In the genomic region with DNA sequence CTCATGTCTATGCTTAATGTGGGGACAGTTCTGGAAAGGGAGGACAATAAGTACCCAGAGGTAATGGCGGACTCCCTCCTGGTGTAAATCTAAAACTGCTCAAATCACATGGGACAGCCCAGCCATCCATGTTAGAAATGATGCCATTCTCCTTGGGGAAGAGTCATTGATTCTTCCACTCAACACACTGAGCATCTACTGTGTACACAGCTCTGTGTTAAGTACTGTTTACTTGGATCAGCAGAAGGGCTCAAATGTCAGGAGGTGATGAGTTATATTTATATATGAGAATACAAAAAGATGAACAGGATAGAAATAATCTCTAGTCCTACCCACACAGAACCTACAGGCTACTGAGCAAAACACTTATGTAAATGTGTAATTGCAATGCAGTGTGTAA, we compare ENCODE assay signal across 20 cellular contexts. TPM values are rescaled to one million over a fixed set of nuclear protein-coding genes. Genes with fewer than 3 reads are reported as not detected.
A peak's percentile ranks its signal among the peaks of the same experiment; 100 is the strongest.
DNase-seq lines count a peak whose midpoint lies in the region; ATAC-seq and TF ChIP-seq lines count a peak whose summit lies in the region.
"Had no signal": no experiment of that assay in that cellular context is flagged by ENCODE, and none has a peak within 500 bp of the region (broad histone marks: within the 10 kb centered on the region; RNA-seq: fewer than 3 reads in every experiment).

No MANE protein-coding gene starts in this region.

- ATAC-seq in WTC11: no peak
- ATAC-seq: GM23338, Panc1, SK-N-SH treated with all-trans-retinoic acid at 6 μM for 48 hours had no signal

- peak overlapping the region; percentile 42 for H3K27ac Mint-ChIP-seq in T-helper 1 cell treated with Interleukin-12 subunit alpha and Interleukin-12 subunit beta and Interleukin-4 antibody, amounts not matched to agents 30 μg/mL and 1 μg/mL, for 36 hours
- H3K27ac Mint-ChIP-seq in WTC11: peak overlapping the region; percentile 3; the same call in 1 of the 2 replicates
- H3K27ac Mint-ChIP-seq in activated T-cell treated with anti-CD3 and anti-CD28 coated beads, Interleukin-2, amount 50 U/mL, for 24 hours: no peak overlapping the region
- H3K27ac Mint-ChIP-seq: B cell, GM23338 had no signal

- CTCF ChIA-PET in WTC11 (lab: Charles Lee): interaction anchor here (2.3 kb wide), 1 partner anchor 10 kb away, joined by 17 read pairs; no protein-coding TSS in a partner anchor

- POLR2A ChIA-PET in WTC11 (lab: Charles Lee): no interaction called here

- DNase-seq in T-helper 1 cell: no peak
- peak; percentile 91 for DNase-seq in DMS53 (lab: John Stamatoyannopoulos, UW)
- DNase-seq in NCI-H2029 (lab: John Stamatoyannopoulos, UW): peak; percentile 77
- no peak for DNase-seq in WTC11 (ENCODE audit: low spot score)
- DNase-seq in activated T-cell treated with anti-CD3 and anti-CD28 coated beads, Interleukin-2, amount 50 U/mL, for 24 hours: no peak
- no peak for DNase-seq in NCI-H226
- DNase-seq in activated effector memory CD4-positive, alpha-beta T cell treated with Interleukin-2 at 50 U/mL for 16 hours: no peak
- DNase-seq: DND-41, HCEC 1CT, MV-4-11, NCI-H1105 treated with DMSO at 0.1 percent for 48 hours, NCI-H1694 treated with DMSO at 0.1 percent for 48 hours, NCI-H446, NCI-H69 had no signal

- peaks cover 3% of the 10 kb centered on the region for H3K4me1 Mint-ChIP-seq in T-helper 1 cell treated with Interleukin-12 subunit alpha and Interleukin-12 subunit beta and Interleukin-4 antibody, amounts not matched to agents 30 μg/mL and 1 μg/mL, for 36 hours (ENCODE audit: low read depth)
- peaks cover 3% of the 10 kb centered on the region; the same call in 1 of the 2 replicates for H3K4me1 Mint-ChIP-seq in WTC11
- H3K4me1 Mint-ChIP-seq in activated T-cell treated with anti-CD3 and anti-CD28 coated beads, Interleukin-2, amount 50 U/mL, for 24 hours (ENCODE audit: low read depth): no peaks in the 10 kb centered on the region
- H3K4me1 Mint-ChIP-seq: B cell, GM23338 had no signal

- H3K27me3 Mint-ChIP-seq in T-helper 1 cell treated with Interleukin-12 subunit alpha and Interleukin-12 subunit beta and Interleukin-4 antibody, amounts not matched to agents 30 μg/mL and 1 μg/mL, for 36 hours (ENCODE audit: low read depth): no peaks in the 10 kb centered on the region
- H3K27me3 Mint-ChIP-seq in WTC11 (ENCODE audit: low read depth): no peaks in the 10 kb centered on the region
- H3K27me3 Mint-ChIP-seq in activated T-cell treated with anti-CD3 and anti-CD28 coated beads, Interleukin-2, amount 50 U/mL, for 24 hours: no peaks in the 10 kb centered on the region
- H3K27me3 Mint-ChIP-seq: B cell had no signal

- peaks cover 12% of the 10 kb centered on the region for H3K36me3 Mint-ChIP-seq in T-helper 1 cell treated with Interleukin-12 subunit alpha and Interleukin-12 subunit beta and Interleukin-4 antibody, amounts not matched to agents 30 μg/mL and 1 μg/mL, for 36 hours (ENCODE audit: low read depth)
- peaks cover under 1% of the 10 kb centered on the region; the same call in 1 of the 2 replicates for H3K36me3 Mint-ChIP-seq in WTC11
- H3K36me3 Mint-ChIP-seq in activated T-cell treated with anti-CD3 and anti-CD28 coated beads, Interleukin-2, amount 50 U/mL, for 24 hours (ENCODE audit: low read depth): peaks cover 66% of the 10 kb centered on the region

- no peaks in the 10 kb centered on the region for H3K9me3 Mint-ChIP-seq in T-helper 1 cell treated with Interleukin-12 subunit alpha and Interleukin-12 subunit beta and Interleukin-4 antibody, amounts not matched to agents 30 μg/mL and 1 μg/mL, for 36 hours
- no peaks in the 10 kb centered on the region for H3K9me3 Mint-ChIP-seq in WTC11
- no peaks in the 10 kb centered on the region for H3K9me3 Mint-ChIP-seq in activated T-cell treated with anti-CD3 and anti-CD28 coated beads, Interleukin-2, amount 50 U/mL, for 24 hours
- H3K9me3 Mint-ChIP-seq: CD14-positive monocyte, GM23338 had no signal

- TF ChIP-seq CTCF in WTC11 (IDR thresholded peaks at IDR 0.05): no peak

- H3K4me3 Mint-ChIP-seq in T-helper 1 cell treated with Interleukin-12 subunit alpha and Interleukin-12 subunit beta and Interleukin-4 antibody, amounts not matched to agents 30 μg/mL and 1 μg/mL, for 36 hours: no peak overlapping the region
- H3K4me3 Mint-ChIP-seq in WTC11: no peak overlapping the region
- H3K4me3 Mint-ChIP-seq in activated T-cell treated with anti-CD3 and anti-CD28 coated beads, Interleukin-2, amount 50 U/mL, for 24 hours: no peak overlapping the region
- H3K4me3 Mint-ChIP-seq: B cell, CD14-positive monocyte, GM23338 had no signal

TF ChIP-seq in WTC11, 78 proteins besides CTCF, POLR2A, EP300 and RAD21:
- TF ChIP-seq SP1 (CRISPR knock-in tag; conservative IDR thresholded peaks at IDR 0.05): no peak
- TF ChIP-seq CBFB (CRISPR knock-in tag; IDR thresholded peaks at IDR 0.05; ENCODE audit: low read depth): no peak
- no peak for TF ChIP-seq FOXK1 (CRISPR knock-in tag; IDR thresholded peaks at IDR 0.05)
- TF ChIP-seq, protein P1, sequence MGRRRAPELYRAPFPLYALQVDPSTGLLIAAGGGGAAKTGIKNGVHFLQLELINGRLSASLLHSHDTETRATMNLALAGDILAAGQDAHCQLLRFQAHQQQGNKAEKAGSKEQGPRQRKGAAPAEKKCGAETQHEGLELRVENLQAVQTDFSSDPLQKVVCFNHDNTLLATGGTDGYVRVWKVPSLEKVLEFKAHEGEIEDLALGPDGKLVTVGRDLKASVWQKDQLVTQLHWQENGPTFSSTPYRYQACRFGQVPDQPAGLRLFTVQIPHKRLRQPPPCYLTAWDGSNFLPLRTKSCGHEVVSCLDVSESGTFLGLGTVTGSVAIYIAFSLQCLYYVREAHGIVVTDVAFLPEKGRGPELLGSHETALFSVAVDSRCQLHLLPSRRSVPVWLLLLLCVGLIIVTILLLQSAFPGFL (CRISPR knock-in tag; IDR thresholded peaks at IDR 0.05; ENCODE audit: borderline replicate concordance): no peak
- no peak for TF ChIP-seq AFF4 (CRISPR knock-in tag; IDR thresholded peaks at IDR 0.05; ENCODE audit: borderline replicate concordance)
- TF ChIP-seq FOXJ3 (CRISPR knock-in tag; IDR thresholded peaks at IDR 0.05; ENCODE audit: borderline replicate concordance): no peak
- no peak for TF ChIP-seq CREB1 (CRISPR knock-in tag; IDR thresholded peaks at IDR 0.05)
- no peak for TF ChIP-seq PRDM15 (CRISPR knock-in tag; IDR thresholded peaks at IDR 0.05)
- TF ChIP-seq GRHL2 (CRISPR knock-in tag; IDR thresholded peaks at IDR 0.05; ENCODE audit: insufficient replicate concordance, severe bottlenecking): no peak

RNA-seq across cellular contexts. Expression of gene NANS, which starts 31.8 kb away (rescaled TPM):
- total RNA-seq in WTC11 (2021): 57.9 to 66.7 TPM (median 61.3 TPM) in 3 replicates

RNA-seq across cellular contexts. Expression of gene ANP32B, which starts 41.6 kb away (rescaled TPM):
- 149 to 156 TPM (median 150 TPM) in 3 replicates for total RNA-seq in WTC11 (2021)

Comparison
In these comparisons a context has a peak if more than half of its experiments do, and no peak if none do; other contexts are left out.
1. DNase-seq: peak in DMS53 (single experiment) and NCI-H2029 (single experiment); none in T-helper 1 cell (0 of 5), WTC11 (single experiment), activated T-cell treated with anti-CD3 and anti-CD28 coated beads, Interleukin-2, amount 50 U/mL, for 24 hours (single experiment), NCI-H226 (single experiment) and activated effector memory CD4-positive, alpha-beta T cell treated with Interleukin-2 at 50 U/mL for 16 hours (single experiment).